In genomic region chr18:47143153-47143552, GRCh38 we compare ENCODE assay signal across 30 cellular contexts.
"Had no signal": no experiment of that assay in that cellular context is flagged by ENCODE, and none has a peak within 500 bp of the region (broad histone marks: within the 10 kb centered on the region; RNA-seq: fewer than 3 reads in every experiment).

No MANE protein-coding gene starts in this region.

- DNase-seq: naive thymus-derived CD8-positive, alpha-beta T cell; nephron progenitor cell; nucleus accumbens; pancreas; retina; right cardiac atrium; spleen; stimulated activated CD4-positive, alpha-beta T cell treated with anti-CD3 and anti-CD28 coated beads, Interleukin-12 subunit alpha, Interleukin-12 subunit beta, amount 100 ng/mL, for 4 hours; stimulated activated CD4-positive, alpha-beta T cell treated with anti-CD3 and anti-CD28 coated beads, Interleukin-1b, Interleukin-23, amount 100 ng/mL, for 48 hours; stimulated activated CD4-positive, alpha-beta T cell treated with anti-CD3 and anti-CD28 coated beads, Interleukin-4, amount 100 ng/mL, for 1 hour; stimulated activated CD4-positive, alpha-beta T cell treated with anti-CD3 and anti-CD28 coated beads, Interleukin-4, amount 100 ng/mL, for 4 hours; stimulated activated CD8-positive, alpha-beta memory T cell treated with anti-CD3 and anti-CD28 coated beads, Interleukin-4, amount 100 ng/mL, for 48 hours; stimulated activated naive CD4-positive, alpha-beta T cell; stimulated activated naive CD8-positive, alpha-beta T cell treated with anti-CD3 and anti-CD28 coated beads, Interleukin-15, amount 100 ng/mL, for 72 hours; stimulated activated naive CD8-positive, alpha-beta T cell treated with anti-CD3 and anti-CD28 coated beads, Interleukin-15, Interleukin-2, amounts not matched to agents 100 U/mL and 50 U/mL, for 24 hours; substantia nigra; testis; tibial artery; transverse colon; upper lobe of left lung had no signal

- H3K4me2 ChIP-seq: smooth muscle cell had no signal

- FAIRE-seq: urothelium cell line had no signal

- H3K9me3 ChIP-seq: neutrophil, pancreas, prostate gland, spleen, suprapubic skin, testis, tibial artery, transverse colon, upper lobe of left lung, vagina had no signal

- H3K27me3 ChIP-seq: neutrophil, pancreas, spleen, suprapubic skin, testis, tibial artery, transverse colon, upper lobe of left lung, vagina had no signal

- ATAC-seq: naive thymus-derived CD8-positive, alpha-beta T cell; natural killer cell treated with Interleukin-12 subunit alpha and Interleukin-12 subunit beta and Interleukin-15 and Interleukin-18, amount 100 ng/mL, for 72 hours; pancreas; right cardiac atrium; sciatic nerve; stimulated activated memory B cell treated with anti-CD40 and anti-IgM and Interleukin-4, amounts not matched to agents 10 μg/mL and 1 μg/mL and 100 μg/mL, for 72 hours; stimulated activated naive CD8-positive, alpha-beta T cell treated with anti-CD3 and anti-CD28 coated beads, Interleukin-15, amount 100 ng/mL, for 72 hours; stimulated activated naive CD8-positive, alpha-beta T cell treated with anti-CD3 and anti-CD28 coated beads, Interleukin-15, Interleukin-2, amounts not matched to agents 100 U/mL and 50 U/mL, for 24 hours had no signal

- H3K4me1 ChIP-seq: prostate gland, suprapubic skin, tibial artery, transverse colon had no signal

- H3K4me3 ChIP-seq: pancreas, prostate gland, skin epidermis, smooth muscle cell, spleen, suprapubic skin, testis, tibial artery, transverse colon, upper lobe of left lung, vagina had no signal

- H3K36me3 ChIP-seq: neutrophil, pancreas, prostate gland, suprapubic skin, tibial artery, transverse colon, upper lobe of left lung, vagina had no signal

- H3K27ac ChIP-seq: neutrophil, pancreas, prostate gland, skin epidermis, spleen, suprapubic skin, testis, tibial artery, transverse colon, upper lobe of left lung, vagina had no signal
